In the genomic region with DNA sequence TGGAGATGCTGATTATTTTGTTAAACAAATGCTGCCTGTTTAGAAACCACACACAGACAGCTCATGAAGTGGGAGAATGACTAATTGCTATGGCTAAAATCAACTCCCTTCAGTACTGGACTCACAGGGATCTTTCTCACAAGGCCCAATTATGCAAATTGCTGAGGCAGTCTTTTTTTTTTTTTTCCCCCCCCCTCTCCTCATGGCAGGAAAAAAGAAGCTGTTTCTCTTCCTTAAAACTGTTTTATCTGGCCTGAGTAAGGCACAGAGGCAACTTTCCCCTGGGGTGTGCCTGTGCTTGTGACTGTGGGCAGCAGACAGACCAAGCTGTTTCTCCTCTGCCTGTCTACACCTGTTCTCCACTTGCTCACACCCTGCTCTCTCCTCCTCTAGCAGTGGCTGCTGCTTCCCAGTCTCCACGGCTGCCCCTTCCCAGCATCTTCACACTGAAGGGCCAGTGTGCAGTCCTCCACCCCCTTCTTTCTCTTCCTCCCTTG, we compare ENCODE assay signal across 7 cellular contexts.
DNase-seq lines count a peak whose midpoint lies in the region; ATAC-seq, FAIRE-seq and TF ChIP-seq lines count a peak whose summit lies in the region.

No MANE protein-coding gene starts in this region.

- in situ Hi-C loops in HepG2 (cut with HindIII; ENCODE audit: extremely low pct_ligation_motif_present, low pct_unique_long_range_greater_than_20kb): no loop called here

- CTCF ChIA-PET in HepG2 (lab: Yijun Ruan, JAX; ENCODE audit: low intra/inter-chr PET ratio, low total read pairs): no interaction called here

- no peaks in the 10 kb centered on the region for H3K79me2 ChIP-seq in HepG2 (ENCODE audit: insufficient read depth, low read length)

- no peak for TF ChIP-seq RAD21 in HepG2 (CRISPR knock-in tag; IDR thresholded peaks at IDR 0.05)

- POLR2A ChIA-PET in HepG2 (lab: Yijun Ruan, JAX): no interaction called here

- H3K36me3 Mint-ChIP-seq in activated T-helper 2 cell treated with anti-CD3 and anti-CD28 coated beads, Interferon-gamma antibody, Interleukin-2, Interleukin-4, amounts not matched to agents 10 μg/mL and 5 μg/mL and 100 μg/mL, durations not matched to agents 14 hours and 24 hours and 36 hours (ENCODE audit: low read depth): no peaks in the 10 kb centered on the region

- peaks cover 42% of the 10 kb centered on the region for H3K27me3 Mint-ChIP-seq in activated T-helper 2 cell treated with anti-CD3 and anti-CD28 coated beads, Interferon-gamma antibody, Interleukin-2, Interleukin-4, amounts not matched to agents 10 μg/mL and 5 μg/mL and 100 μg/mL, durations not matched to agents 14 hours and 24 hours and 36 hours (ENCODE audit: low read depth)

- H3K9me3 ChIP-seq in HepG2 (ENCODE audit: low read length): no peaks in the 10 kb centered on the region

- no peak for TF ChIP-seq EP300 in HepG2 (IDR thresholded peaks at IDR 0.05; ENCODE audit: low read depth in 2 of 2, low read length in 2 of 2)
- TF ChIP-seq EP300 in HepG2 (CRISPR knock-in tag; IDR thresholded peaks at IDR 0.05; ENCODE audit: borderline replicate concordance): no peak

- no peak overlapping the region for H3K4me3 ChIP-seq in HepG2 (replicated peaks in 1 of 3; ENCODE audit: insufficient read depth in 1 of 3, low read depth in 2 of 3, low read length in 3 of 3)

- H3K4me3 Mint-ChIP-seq in activated T-helper 2 cell treated with anti-CD3 and anti-CD28 coated beads, Interferon-gamma antibody, Interleukin-2, Interleukin-4, amounts not matched to agents 10 μg/mL and 5 μg/mL and 100 μg/mL, durations not matched to agents 14 hours and 24 hours and 36 hours (ENCODE audit: low read depth): peak overlapping the region; percentile 19

- H3K9me3 Mint-ChIP-seq in activated T-helper 2 cell treated with anti-CD3 and anti-CD28 coated beads, Interferon-gamma antibody, Interleukin-2, Interleukin-4, amounts not matched to agents 10 μg/mL and 5 μg/mL and 100 μg/mL, durations not matched to agents 14 hours and 24 hours and 36 hours: no peaks in the 10 kb centered on the region

- no peak overlapping the region for H3K9ac ChIP-seq in HepG2 (ENCODE audit: insufficient read depth, low read depth, low read length)

- no peak for DNase-seq in activated T-helper 2 cell treated with anti-CD3 and anti-CD28 coated beads, Interferon-gamma antibody, Interleukin-2, Interleukin-4, amounts not matched to agents 10 μg/mL and 5 μg/mL and 100 μg/mL, durations not matched to agents 14 hours and 24 hours and 36 hours (ENCODE audit: low spot score)
- no peak for DNase-seq in HepG2 (ENCODE audit: low spot score)
- no peak for DNase-seq in hepatic stellate cell (ENCODE audit: low spot score)
- DNase-seq in 8988T: no peak

- peaks cover 8% of the 10 kb centered on the region; the same call in 1 of the 2 replicates for H3K4me1 ChIP-seq in HepG2 (ENCODE audit: insufficient read depth, low read length)

- WGBS in HepG2 (ENCODE audit: low lambda C conversion rate): 0% methylated on average over 1 of the region's 1 CpG

- no peak for TF ChIP-seq POLR2A in HepG2 (IDR thresholded peaks at IDR 0.05; ENCODE audit: insufficient read depth in 1 of 2, low read depth in 2 of 2, low read length in 2 of 2)

- BruUV-seq in HepG2 (replicated peaks; lab: Mats Ljungman, UMichigan): no TSS peak

- no peaks in the 10 kb centered on the region for H4K20me1 ChIP-seq in HepG2 (ENCODE audit: insufficient read depth, low read length)

- no peak overlapping the region for H3K27ac Mint-ChIP-seq in activated T-helper 2 cell treated with anti-CD3 and anti-CD28 coated beads, Interferon-gamma antibody, Interleukin-2, Interleukin-4, amounts not matched to agents 10 μg/mL and 5 μg/mL and 100 μg/mL, durations not matched to agents 14 hours and 24 hours and 36 hours

- no peak for FAIRE-seq in HepG2 (lab: Jason Lieb, UNC)

- ATAC-seq in GM18907 (IDR thresholded peaks at IDR 0.05; ENCODE audit: unreplicated experiment) (peak; percentile 36), HG03045 (IDR thresholded peaks at IDR 0.05; ENCODE audit: unreplicated experiment) (peak; percentile 40), HepG2 (no peak), HG03521 (IDR thresholded peaks at IDR 0.05; ENCODE audit: unreplicated experiment) (no peak)

- no peak overlapping the region for H3K27ac ChIP-seq in HepG2 (ENCODE audit: extremely low read length, insufficient read depth, low read length)

- H3K27me3 ChIP-seq in HepG2 (ENCODE audit: control insufficient read depth in 1 of 2, insufficient read depth in 2 of 2, low read length in 2 of 2): peaks cover 4 to 28% of the 10 kb centered on the region in 2 experiments; a peak in 3 of 5 replicates

- H3K36me3 ChIP-seq in HepG2 (replicated peaks in 1 of 2; ENCODE audit: control insufficient read depth in 1 of 2, insufficient read depth in 2 of 2, low read length in 2 of 2): no peaks in the 10 kb centered on the region

- intact Hi-C loops in activated T-helper 2 cell treated with anti-CD3 and anti-CD28 coated beads, Interferon-gamma antibody, Interleukin-2, Interleukin-4, amounts not matched to agents 10 μg/mL and 5 μg/mL and 100 μg/mL, durations not matched to agents 14 hours and 24 hours and 36 hours (cut with micrococcal nuclease): no loop called here
- intact Hi-C loops in HepG2 (cut with micrococcal nuclease; ENCODE audit: unreplicated experiment): loop anchor here (10.0 kb wide), 1 partner anchor 299 kb away; no protein-coding TSS in a partner anchor

- H2AFZ ChIP-seq in HepG2 (ENCODE audit: low read length): no peak overlapping the region

- TF ChIP-seq CTCF in HepG2 (CRISPR knock-in tag; IDR thresholded peaks at IDR 0.05): no peak

- peaks cover 51% of the 10 kb centered on the region for H3K4me1 Mint-ChIP-seq in activated T-helper 2 cell treated with anti-CD3 and anti-CD28 coated beads, Interferon-gamma antibody, Interleukin-2, Interleukin-4, amounts not matched to agents 10 μg/mL and 5 μg/mL and 100 μg/mL, durations not matched to agents 14 hours and 24 hours and 36 hours (ENCODE audit: low read depth)

- no peak overlapping the region for H3K4me2 ChIP-seq in HepG2 (ENCODE audit: low read depth, low read length)

TF ChIP-seq in HepG2, 621 proteins besides CTCF, POLR2A, EP300 and RAD21:
- peak; percentile 27 to 49; a peak in 2 of 4 replicates for TF ChIP-seq MAFK (conservative IDR thresholded peaks at IDR 0.05 in 1 of 2, IDR thresholded peaks at IDR 0.05 in 1 of 2; ENCODE audit: low read length in 2 of 2)
- TF ChIP-seq, protein P1, sequence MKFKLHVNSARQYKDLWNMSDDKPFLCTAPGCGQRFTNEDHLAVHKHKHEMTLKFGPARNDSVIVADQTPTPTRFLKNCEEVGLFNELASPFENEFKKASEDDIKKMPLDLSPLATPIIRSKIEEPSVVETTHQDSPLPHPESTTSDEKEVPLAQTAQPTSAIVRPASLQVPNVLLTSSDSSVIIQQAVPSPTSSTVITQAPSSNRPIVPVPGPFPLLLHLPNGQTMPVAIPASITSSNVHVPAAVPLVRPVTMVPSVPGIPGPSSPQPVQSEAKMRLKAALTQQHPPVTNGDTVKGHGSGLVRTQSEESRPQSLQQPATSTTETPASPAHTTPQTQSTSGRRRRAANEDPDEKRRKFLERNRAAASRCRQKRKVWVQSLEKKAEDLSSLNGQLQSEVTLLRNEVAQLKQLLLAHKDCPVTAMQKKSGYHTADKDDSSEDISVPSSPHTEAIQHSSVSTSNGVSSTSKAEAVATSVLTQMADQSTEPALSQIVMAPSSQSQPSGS (CRISPR knock-in tag; IDR thresholded peaks at IDR 0.05): no peak

Comparison
In these comparisons a context has a peak if more than half of its experiments do, and no peak if none do; other contexts are left out.
1. ATAC-seq: peak in GM18907 (single experiment) and HG03045 (single experiment); none in HepG2 (single experiment) and HG03521 (single experiment).